Comparison of ENCODE assay signal across 1 cellular context in genomic region chr3:70072180-70072579, GRCh38.
TF ChIP-seq lines count a peak whose summit lies in the region.

No MANE protein-coding gene starts in this region.

TF ChIP-seq in IMR-90, 13 proteins besides CTCF, POLR2A, EP300 and RAD21 (continued from another document):
- TF ChIP-seq MAZ (IDR thresholded peaks at IDR 0.05; ENCODE audit: borderline replicate concordance, low read depth, low read length), result no peak
- no peak for TF ChIP-seq CHD1 (IDR thresholded peaks at IDR 0.05; ENCODE audit: low read depth, low read length)
- no peak for TF ChIP-seq FOS (IDR thresholded peaks at IDR 0.05; ENCODE audit: low read depth, low read length)
- TF ChIP-seq MXI1 (IDR thresholded peaks at IDR 0.05; ENCODE audit: borderline replicate concordance, low read depth, low read length), result no peak
- TF ChIP-seq ELK1 (IDR thresholded peaks at IDR 0.05; ENCODE audit: borderline replicate concordance, low read depth, low read length), result no peak
- no peak for TF ChIP-seq MAFK (IDR thresholded peaks at IDR 0.05; ENCODE audit: low read depth, low read length)
- no peak for TF ChIP-seq SMC3 (IDR thresholded peaks at IDR 0.05; ENCODE audit: low read depth, low read length)
